33 cellular contexts compared by ENCODE assay signal in the genomic region with DNA sequence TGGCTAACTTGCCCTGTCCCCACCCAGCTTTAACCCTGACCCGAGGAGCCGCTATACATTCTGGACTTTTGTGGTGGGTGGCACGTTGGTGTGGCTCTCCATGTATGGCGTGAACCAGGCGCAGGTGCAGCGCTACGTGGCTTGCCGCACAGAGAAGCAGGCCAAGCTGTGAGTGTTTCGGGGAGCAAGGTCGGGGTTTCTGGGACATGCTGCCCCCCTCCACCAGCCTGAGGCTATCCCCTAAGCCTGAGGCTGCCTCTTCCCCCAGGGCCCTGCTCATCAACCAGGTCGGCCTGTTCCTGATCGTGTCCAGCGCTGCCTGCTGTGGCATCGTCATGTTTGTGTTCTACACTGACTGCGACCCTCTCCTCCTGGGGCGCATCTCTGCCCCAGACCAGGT. TPM values are rescaled to one million over a fixed set of nuclear protein-coding genes. Genes with fewer than 3 reads are reported as not detected.
"Had no signal": no experiment of that assay in that cellular context is flagged by ENCODE, and none has a peak within 500 bp of the region (broad histone marks: within the 10 kb centered on the region; RNA-seq: fewer than 3 reads in every experiment).

No MANE protein-coding gene starts in this region.

- H3K36me3 Mint-ChIP-seq: mesothelial cell of epicardium; naive B cell; natural killer cell; neural progenitor cell; stimulated activated memory B cell treated with anti-CD40 and anti-IgM and Interleukin-4, amounts not matched to agents 10 μg/mL and 1 μg/mL and 100 μg/mL, for 72 hours had no signal

- H3K4me1 Mint-ChIP-seq: mesothelial cell of epicardium, nephron progenitor cell had no signal

- H3K4me3 ChIP-seq: left ventricle myocardium inferior, lung, neural progenitor cell, ovary, right atrium auricular region, right lobe of liver, smooth muscle cell, stomach, testis, thyroid gland, transverse colon, upper lobe of left lung, vagina had no signal

- H3K27ac ChIP-seq: left ventricle myocardium inferior, neural progenitor cell, ovary, right atrium auricular region, right lobe of liver, stomach, testis, thyroid gland, transverse colon, upper lobe of left lung, vagina had no signal

- ATAC-seq: natural killer cell; right lobe of liver; stimulated activated memory B cell treated with anti-CD40 and anti-IgM and Interleukin-4, amounts not matched to agents 10 μg/mL and 1 μg/mL and 100 μg/mL, for 72 hours; stimulated activated naive CD8-positive, alpha-beta T cell treated with anti-CD3 and anti-CD28 coated beads, Interleukin-15, Interleukin-2, amounts not matched to agents 100 U/mL and 50 U/mL, for 24 hours had no signal

- H3K9me3 Mint-ChIP-seq: mesothelial cell of epicardium; naive B cell; natural killer cell; nephron progenitor cell; neural progenitor cell; stimulated activated memory B cell treated with anti-CD40 and anti-IgM and Interleukin-4, amounts not matched to agents 10 μg/mL and 1 μg/mL and 100 μg/mL, for 72 hours had no signal

- DNase-seq: hypothalamus; islet precursor cell; left ventricle myocardium inferior; mesendoderm; naive B cell; natural killer cell; nephron progenitor cell; ovary; right lobe of liver; stimulated activated CD4-positive, alpha-beta T cell treated with anti-CD3 and anti-CD28 coated beads, Interleukin-1b, Interleukin-23, amount 100 ng/mL, for 48 hours; stimulated activated CD4-positive, alpha-beta T cell treated with anti-CD3 and anti-CD28 coated beads, Interleukin-2, amount 100 ng/mL, for 48 hours; stimulated activated CD4-positive, alpha-beta T cell treated with anti-CD3 and anti-CD28 coated beads, Interleukin-4, amount 100 ng/mL, for 4 hours; stimulated activated CD8-positive, alpha-beta memory T cell treated with anti-CD3 and anti-CD28 coated beads, Interleukin-4, amount 100 ng/mL, for 48 hours; stimulated activated naive CD8-positive, alpha-beta T cell treated with anti-CD3 and anti-CD28 coated beads, Interleukin-15, Interleukin-2, amounts not matched to agents 100 U/mL and 50 U/mL, for 24 hours; stomach; testis; thyroid gland; transverse colon had no signal

- H3K4me1 ChIP-seq: neural progenitor cell, right lobe of liver had no signal

- H3K4me3 Mint-ChIP-seq: mesothelial cell of epicardium; naive B cell; natural killer cell; nephron progenitor cell; neural progenitor cell; stimulated activated memory B cell treated with anti-CD40 and anti-IgM and Interleukin-4, amounts not matched to agents 10 μg/mL and 1 μg/mL and 100 μg/mL, for 72 hours had no signal

- H3K36me3 ChIP-seq: left ventricle myocardium inferior, neural progenitor cell, ovary, right atrium auricular region, right lobe of liver, stomach, thyroid gland, transverse colon, upper lobe of left lung, vagina had no signal

- H3K4me2 ChIP-seq: neural progenitor cell, smooth muscle cell had no signal

- H2AFZ ChIP-seq: neural progenitor cell had no signal

- H3K9ac ChIP-seq: neural progenitor cell had no signal

- H3K27ac Mint-ChIP-seq: mesothelial cell of epicardium; naive B cell; natural killer cell; nephron progenitor cell; neural progenitor cell; progenitor cell of endocrine pancreas; stimulated activated memory B cell treated with anti-CD40 and anti-IgM and Interleukin-4, amounts not matched to agents 10 μg/mL and 1 μg/mL and 100 μg/mL, for 72 hours had no signal

- H3K27me3 ChIP-seq: testis had no signal

- H3K9me3 ChIP-seq: left ventricle myocardium inferior, ovary, right atrium auricular region, right lobe of liver, stomach, testis, thyroid gland, transverse colon, upper lobe of left lung, vagina had no signal

RNA-seq across cellular contexts. Expression of a gene that starts 6.0 kb away (rescaled TPM):
- total RNA-seq: left ventricle myocardium inferior, lower leg skin, mesothelial cell of epicardium, progenitor cell of endocrine pancreas, pulmonary artery endothelial cell, renal cortical epithelial cell, right atrium auricular region, right lobe of liver, skeletal muscle tissue, smooth muscle cell, transverse colon, urinary bladder, vagina had no signal
- polyA plus RNA-seq: ovary, smooth muscle cell, urinary bladder had no signal

RNA-seq across cellular contexts. Expression of a gene that starts 56.4 kb away (rescaled TPM):
- total RNA-seq: kidney epithelial cell, left ventricle myocardium inferior, lower leg skin, lung, progenitor cell of endocrine pancreas, pulmonary artery endothelial cell, renal cortical epithelial cell, right atrium auricular region, right lobe of liver, skeletal muscle tissue, stomach, transverse colon, urinary bladder, vagina had no signal
